Comparison of ENCODE assay signal across 8 cellular contexts in the genomic region with DNA sequence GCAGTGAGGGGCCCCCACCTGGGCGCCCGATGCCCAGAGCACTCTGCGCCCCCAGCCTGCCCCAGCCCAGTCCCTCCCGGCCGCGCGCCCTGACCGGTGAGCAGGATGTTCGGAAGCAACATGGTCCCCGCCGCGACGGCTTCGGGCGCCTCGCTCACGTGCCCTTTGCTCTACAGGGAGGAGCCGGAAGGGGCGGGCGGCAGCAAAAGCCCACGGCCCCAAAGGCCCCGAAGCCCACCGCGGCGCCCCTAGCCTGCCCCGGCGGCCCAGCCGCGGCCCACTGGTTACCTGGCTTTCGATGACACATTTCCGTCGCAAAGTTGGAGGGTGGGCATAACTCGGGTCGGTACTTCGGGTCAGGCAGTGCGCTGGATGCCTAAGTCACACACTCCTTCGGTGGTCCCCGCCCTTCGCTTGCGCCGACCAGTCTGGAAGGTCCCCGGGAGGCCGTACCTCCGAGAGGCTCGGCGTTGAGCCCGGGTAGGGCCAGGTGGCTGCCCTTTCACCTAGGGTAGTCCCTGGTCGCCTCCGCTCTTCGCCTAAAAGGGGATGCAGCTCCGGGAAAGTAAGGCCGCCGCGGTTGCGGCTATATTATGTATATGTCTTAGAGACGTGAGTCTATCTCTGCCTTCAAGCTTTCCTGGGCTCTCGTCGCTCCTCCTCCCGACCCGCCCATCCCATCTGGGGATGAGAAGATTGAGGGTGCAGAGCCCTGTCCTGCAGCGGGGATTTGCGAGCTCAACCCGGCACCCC. TPM values are rescaled to one million over a fixed set of nuclear protein-coding genes. Genes with fewer than 3 reads are reported as not detected.
DNase-seq lines count a peak whose midpoint lies in the region; ATAC-seq, FAIRE-seq and TF ChIP-seq lines count a peak whose summit lies in the region.

A gene (minus strand): TSS at position 152 of the 753 bp plus-strand sequence. CDS start 30 bp downstream, at position 122.
A gene with protein sequence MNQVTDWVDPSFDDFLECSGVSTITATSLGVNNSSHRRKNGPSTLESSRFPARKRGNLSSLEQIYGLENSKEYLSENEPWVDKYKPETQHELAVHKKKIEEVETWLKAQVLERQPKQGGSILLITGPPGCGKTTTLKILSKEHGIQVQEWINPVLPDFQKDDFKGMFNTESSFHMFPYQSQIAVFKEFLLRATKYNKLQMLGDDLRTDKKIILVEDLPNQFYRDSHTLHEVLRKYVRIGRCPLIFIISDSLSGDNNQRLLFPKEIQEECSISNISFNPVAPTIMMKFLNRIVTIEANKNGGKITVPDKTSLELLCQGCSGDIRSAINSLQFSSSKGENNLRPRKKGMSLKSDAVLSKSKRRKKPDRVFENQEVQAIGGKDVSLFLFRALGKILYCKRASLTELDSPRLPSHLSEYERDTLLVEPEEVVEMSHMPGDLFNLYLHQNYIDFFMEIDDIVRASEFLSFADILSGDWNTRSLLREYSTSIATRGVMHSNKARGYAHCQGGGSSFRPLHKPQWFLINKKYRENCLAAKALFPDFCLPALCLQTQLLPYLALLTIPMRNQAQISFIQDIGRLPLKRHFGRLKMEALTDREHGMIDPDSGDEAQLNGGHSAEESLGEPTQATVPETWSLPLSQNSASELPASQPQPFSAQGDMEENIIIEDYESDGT (plus strand): TSS at position 450 of the 753 bp plus-strand sequence. CDS start 2,391 bp downstream, outside the sequence.
A gene with protein sequence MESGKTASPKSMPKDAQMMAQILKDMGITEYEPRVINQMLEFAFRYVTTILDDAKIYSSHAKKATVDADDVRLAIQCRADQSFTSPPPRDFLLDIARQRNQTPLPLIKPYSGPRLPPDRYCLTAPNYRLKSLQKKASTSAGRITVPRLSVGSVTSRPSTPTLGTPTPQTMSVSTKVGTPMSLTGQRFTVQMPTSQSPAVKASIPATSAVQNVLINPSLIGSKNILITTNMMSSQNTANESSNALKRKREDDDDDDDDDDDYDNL (minus strand): TSS at position 152 of the 753 bp plus-strand sequence. CDS start 3,783 bp downstream, outside the sequence.

- no peaks in the 10 kb centered on the region for H3K27me3 Mint-ChIP-seq in T-helper 17 cell

- H3K27me3 ChIP-seq in right atrium auricular region = no peaks in the 10 kb centered on the region
- H3K27me3 ChIP-seq in psoas muscle (ENCODE audit: insufficient read depth in 3 of 3, low read length in 2 of 3) = no peaks in the 10 kb centered on the region

- DNase-seq in NCI-H1694 treated with DMSO at 0.1 percent for 48 hours (lab: John Stamatoyannopoulos, UW) (peak; percentile 93), T-helper 17 cell (peak; percentile 83 to 86 (median 84)), right atrium auricular region (ENCODE audit: low spot score) (peak; percentile 89), psoas muscle (peak; percentile 93 to 97), urothelium cell line (ENCODE audit: low spot score) (peak; percentile 94)

- TF ChIP-seq POLR2A in GM15510 (IDR thresholded peaks at IDR 0.05; ENCODE audit: borderline replicate concordance, extremely low read depth, insufficient read length) = peak; percentile 80

- ATAC-seq in HG02885 (IDR thresholded peaks at IDR 0.05; ENCODE audit: poor library complexity, unreplicated experiment) (peak; percentile 92), T-helper 17 cell (peak; percentile 93), psoas muscle (peak; percentile 98)

- H3K36me3 Mint-ChIP-seq in T-helper 17 cell (ENCODE audit: low read depth) = peaks cover 4% of the 10 kb centered on the region

- H3K4me3 Mint-ChIP-seq in T-helper 17 cell = peak within 1 kb of the TSS; percentile 95

- peak within 1 kb of the TSS; percentile 95 for H3K27ac Mint-ChIP-seq in T-helper 17 cell

- H3K27ac ChIP-seq in angular gyrus (ENCODE audit: low read depth, low read length) = peak within 1 kb of the TSS; percentile 98
- peak within 1 kb of the TSS; percentile 95 to 98 for H3K27ac ChIP-seq in right atrium auricular region
- peak within 1 kb of the TSS; percentile 99 for H3K27ac ChIP-seq in psoas muscle

- 0% methylated on average over 56 to 63 of the region's 63 CpGs for WGBS in psoas muscle, 3 donors

- peaks cover 20% of the 10 kb centered on the region for H3K4me1 Mint-ChIP-seq in T-helper 17 cell

- peak; percentile 96 for FAIRE-seq in urothelium cell line (lab: Jason Lieb, UNC)

- H3K36me3 ChIP-seq in right atrium auricular region (peaks cover 20% of the 10 kb centered on the region), psoas muscle (ENCODE audit: insufficient read depth in 1 of 2, low read depth in 1 of 2) (peaks cover 5 to 36% of the 10 kb centered on the region in 2 donors)

- intact Hi-C loops in psoas muscle (cut with DNase I) = no loop called here

- TF ChIP-seq CTCF in right atrium auricular region (IDR thresholded peaks at IDR 0.05) (no peak), psoas muscle (IDR thresholded peaks at IDR 0.05) (no peak)

- H3K4me3 ChIP-seq in right atrium auricular region = peak within 1 kb of the TSS; percentile 90
- H3K4me3 ChIP-seq in psoas muscle = peak within 1 kb of the TSS; percentile 88

- no peaks in the 10 kb centered on the region for H3K9me3 ChIP-seq in T-helper 17 cell (ENCODE audit: control insufficient read depth, low read length, poor library complexity, severe bottlenecking)
- H3K9me3 ChIP-seq in right atrium auricular region = no peaks in the 10 kb centered on the region
- no peaks in the 10 kb centered on the region for H3K9me3 ChIP-seq in psoas muscle

- H3K4me1 ChIP-seq in right atrium auricular region = peaks cover 0 to 29% of the 10 kb centered on the region in 2 donors
- peaks cover 24% of the 10 kb centered on the region for H3K4me1 ChIP-seq in psoas muscle

RNA-seq across cellular contexts. Expression of the first gene that starts in this region (rescaled TPM):
- total RNA-seq in T-helper 17 cell (10 to 100 TPM in 1 of 2 donors, 1 to 10 TPM in 1; 8.8 to 12.6 TPM), right atrium auricular region (10 to 100 TPM; 14.5 to 15.7 TPM), psoas muscle (10 to 100 TPM; 23.5 to 59.9 (median 52.8) TPM)
- polyA plus RNA-seq in psoas muscle = 100 to 1,000 TPM in 1 of 3 donors, 10 to 100 TPM in 2; 70.7 to 116 (median 96.0) TPM

RNA-seq across cellular contexts. Expression of the second gene that starts in this region (rescaled TPM):
- 10 to 100 TPM; 19.9 TPM for total RNA-seq in T-helper 17 cell
- 10 to 100 TPM in 1 of 2 donors, 1 to 10 TPM in 1; 9.3 to 17.9 TPM for total RNA-seq in right atrium auricular region
- 10 to 100 TPM; 11.9 to 19.2 (median 13.5) TPM for total RNA-seq in psoas muscle
- 10 to 100 TPM in 1 of 3 donors, 1 to 10 TPM in 2; 6.8 to 15.1 (median 9.6) TPM for polyA plus RNA-seq in psoas muscle

RNA-seq across cellular contexts. Expression of the third gene that starts in this region (rescaled TPM):
- total RNA-seq in T-helper 17 cell (10 to 100 TPM; 44.3 to 45.5 TPM), right atrium auricular region (10 to 100 TPM; 35.2 to 41.5 TPM), psoas muscle (10 to 100 TPM; 38.8 to 61.2 (median 47.4) TPM)
- 10 to 100 TPM; 53.3 to 92.9 (median 66.6) TPM for polyA plus RNA-seq in psoas muscle

Comparison
In these comparisons a context has a peak if more than half of its experiments do, and no peak if none do; other contexts are left out.
1. Peak in every context shown above with its lines: DNase-seq, ATAC-seq, H3K4me3 ChIP-seq and H3K27ac ChIP-seq.